In the genomic region with DNA sequence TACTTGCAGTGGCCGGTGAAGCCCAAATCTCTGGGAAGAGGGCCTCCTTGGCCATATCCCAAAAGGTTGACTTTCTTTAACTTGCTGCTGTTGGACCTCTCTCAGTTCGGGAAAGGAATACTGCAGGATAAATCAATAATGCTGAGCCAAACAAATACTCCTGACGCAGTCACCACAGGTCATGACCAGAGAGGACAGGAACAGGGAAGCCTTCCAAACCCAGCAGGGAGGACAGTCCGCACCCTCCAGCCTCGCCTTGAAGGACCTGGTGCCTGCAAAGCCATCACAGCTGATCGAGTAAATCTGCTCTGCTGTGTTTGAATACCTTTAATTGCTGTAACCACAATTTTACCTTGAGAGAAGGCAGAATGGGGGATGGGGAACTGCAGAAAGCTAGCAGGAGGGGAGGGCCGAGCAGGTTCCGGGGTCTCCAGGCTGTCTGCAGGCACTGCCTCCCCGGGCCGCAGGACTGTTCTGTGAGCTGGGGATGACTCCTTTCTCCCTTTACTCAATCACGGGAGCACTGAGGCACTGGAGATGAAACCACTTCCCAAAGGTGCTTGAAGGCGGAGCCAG, we compare ENCODE assay signal across 16 cellular contexts. TPM values are rescaled to one million over a fixed set of nuclear protein-coding genes. Genes with fewer than 3 reads are reported as not detected.
DNase-seq lines count a peak whose midpoint lies in the region; ATAC-seq lines count a peak whose summit lies in the region.
"Had no signal": no experiment of that assay in that cellular context is flagged by ENCODE, and none has a peak within 500 bp of the region (broad histone marks: within the 10 kb centered on the region; RNA-seq: fewer than 3 reads in every experiment).

No MANE protein-coding gene starts in this region.

- no peak overlapping the region for H3K4me3 Mint-ChIP-seq in T-helper 17 cell

- H3K27me3 Mint-ChIP-seq in T-helper 17 cell: peaks cover 66% of the 10 kb centered on the region

- H3K9me3 ChIP-seq in T-helper 17 cell (ENCODE audit: control insufficient read depth, low read length, poor library complexity, severe bottlenecking): no peaks in the 10 kb centered on the region
- H3K9me3 ChIP-seq: BLaER1 treated with 17β-estradiol and CSF1 and Interleukin-3, amounts not matched to agents 10 nM and 100 nM had no signal

- DNase-seq in cardiac septum (ENCODE audit: low spot score) (peak; percentile 55), left ventricle myocardium superior (no peak), T-helper 17 cell (no peak), left lobe of liver (ENCODE audit: low spot score) (peak; percentile 93), T-helper 2 cell (no peak), superior temporal gyrus (ENCODE audit: extremely low spot score) (no peak)
- DNase-seq: CD8-positive, alpha-beta memory T cell; DMS79; NCI-H1105 treated with DMSO at 0.1 percent for 48 hours; NCI-H187 treated with DMSO at 0.1 percent for 48 hours; NCI-H345; NCI-H524 treated with DMSO at 0.1 percent for 48 hours; NK-92 treated with Interleukin-12 subunit alpha and Interleukin-12 subunit beta, amount 100 ng/mL, for 24 hours had no signal

- peaks cover 2% of the 10 kb centered on the region for H3K36me3 Mint-ChIP-seq in T-helper 17 cell (ENCODE audit: low read depth)
- H3K36me3 Mint-ChIP-seq: CD8-positive, alpha-beta memory T cell had no signal

- H3K4me1 Mint-ChIP-seq in T-helper 17 cell: peaks cover 7% of the 10 kb centered on the region
- H3K4me1 Mint-ChIP-seq: CD8-positive, alpha-beta memory T cell had no signal

- ATAC-seq in left ventricle myocardium superior: no peak
- ATAC-seq in T-helper 17 cell: no peak
- peak; percentile 75 for ATAC-seq in left lobe of liver
- ATAC-seq in GM18520 (IDR thresholded peaks at IDR 0.05; ENCODE audit: unreplicated experiment): no peak
- ATAC-seq: Right ventricle myocardium inferior had no signal

- peak overlapping the region; percentile 57 for H3K27ac Mint-ChIP-seq in T-helper 17 cell
- H3K27ac Mint-ChIP-seq: CD8-positive, alpha-beta memory T cell had no signal

- intact Hi-C loops in cardiac septum (cut with DNase I): no loop called here
- intact Hi-C loops in left ventricle myocardium superior (cut with micrococcal nuclease): no loop called here

RNA-seq across cellular contexts. Expression of gene INSIG1, which starts 20.8 kb away (rescaled TPM):
- total RNA-seq in cardiac septum: 15.2 TPM
- total RNA-seq in left ventricle myocardium superior: 8.7 TPM
- total RNA-seq in T-helper 17 cell: 10 to 100 TPM; 53.3 to 55.1 TPM
- 208 TPM for total RNA-seq in left lobe of liver

Comparison
In these comparisons a context has a peak if more than half of its experiments do, and no peak if none do; other contexts are left out.
1. DNase-seq: peak in cardiac septum (single experiment) and left lobe of liver (single experiment); none in left ventricle myocardium superior (single experiment), T-helper 17 cell (0 of 3), T-helper 2 cell (0 of 5) and superior temporal gyrus (single experiment).